ENCODE assay signal across 28 cellular contexts in the genomic region with DNA sequence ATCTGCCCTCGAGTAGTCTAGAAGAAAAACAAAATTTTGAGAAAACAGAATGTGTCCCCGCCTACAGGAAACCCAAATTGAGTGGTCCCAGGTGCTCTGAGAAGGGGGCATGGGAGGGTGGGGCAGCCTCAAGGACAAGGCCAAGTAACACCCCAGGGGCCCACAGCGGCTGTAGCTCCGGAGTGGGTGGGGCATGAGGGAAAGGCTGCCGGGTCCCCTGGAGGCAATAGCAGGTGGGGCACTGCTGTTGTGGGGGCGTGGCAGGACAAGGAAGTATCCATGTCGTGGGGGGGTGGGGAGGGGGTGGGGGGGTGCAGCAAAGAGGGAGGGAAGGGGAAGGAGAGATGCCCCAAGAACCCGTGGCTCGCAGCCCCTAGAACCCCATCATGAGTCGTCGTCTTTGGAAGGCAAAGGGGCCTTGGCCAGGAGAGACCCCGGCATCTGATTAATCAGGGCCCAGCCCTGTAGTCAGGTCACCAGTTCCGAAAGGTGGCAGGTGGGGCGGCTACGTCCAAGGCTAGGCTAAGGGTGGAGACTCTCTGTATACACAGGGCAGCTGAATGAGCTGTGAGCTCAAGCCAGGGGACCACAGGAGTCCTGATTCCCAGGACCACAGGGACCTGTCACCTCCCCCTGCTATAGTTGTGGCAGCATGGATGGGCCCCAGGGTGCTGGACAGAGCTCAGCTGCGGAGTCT. TPM values are rescaled to one million over a fixed set of nuclear protein-coding genes. Genes with fewer than 3 reads are reported as not detected.
"Had no signal": no experiment of that assay in that cellular context is flagged by ENCODE, and none has a peak within 500 bp of the region (broad histone marks: within the 10 kb centered on the region; RNA-seq: fewer than 3 reads in every experiment).

No MANE protein-coding gene starts in this region.

- H3K9me3 ChIP-seq: ascending aorta, body of pancreas, SJCRH30, SK-N-SH had no signal

- H3K4me1 ChIP-seq: ascending aorta had no signal

- H3K27me3 ChIP-seq: ascending aorta, body of pancreas, SJCRH30 had no signal

- FAIRE-seq: bronchial epithelial cell had no signal

- DNase-seq: activated B cell treated with CpG ODN at 0.5 μM for 24 hours; activated CD4-positive, alpha-beta T cell treated with anti-CD3 and anti-CD28 coated beads for 1 hour; activated CD4-positive, alpha-beta T cell treated with anti-CD3 and anti-CD28 coated beads, Interleukin-2, amount 10 ng/mL, durations not matched to agents 24 days and 14 days; activated CD4-positive, alpha-beta T cell treated with anti-CD3 and anti-CD28 coated beads, Interleukin-2, amount 50 U/mL, for 48 hours; activated CD8-positive, alpha-beta memory T cell treated with anti-CD3 and anti-CD28 coated beads, Interleukin-2, amount 10 ng/mL, durations not matched to agents 7 days and 5 days; activated effector memory CD4-positive, alpha-beta T cell treated with Interleukin-2 at 50 U/mL for 16 hours; activated naive CD4-positive, alpha-beta T cell; activated T-cell treated with anti-CD3 and anti-CD28 coated beads, Interleukin-2, amount 50 U/mL, for 24 hours; body of pancreas; KG1; NCI-H1092 treated with DMSO at 0.1 percent for 48 hours; NCI-H1417 treated with DMSO at 0.1 percent for 48 hours; NCI-H1694 treated with DMSO at 0.1 percent for 48 hours; NCI-H2029 treated with DMSO at 0.1 percent for 48 hours; NCI-H345; NCI-H510A; NCI-H69; NK-92 treated with Interleukin-12 subunit alpha and Interleukin-12 subunit beta, amount 100 ng/mL, for 24 hours; OCI-M1; Right ventricle myocardium superior; RPMI8226; SK-N-SH had no signal

- H3K4me3 ChIP-seq: ascending aorta, body of pancreas, SJCRH30 had no signal

- H3K4me2 ChIP-seq: SK-N-SH had no signal

- H3K9ac ChIP-seq: SK-N-SH had no signal

- H3K9me2 ChIP-seq: SK-N-SH had no signal

- ATAC-seq: activated CD8-positive, alpha-beta memory T cell treated with anti-CD3 and anti-CD28 coated beads, Interleukin-2, amount 10 ng/mL, durations not matched to agents 7 days and 5 days; body of pancreas; Panc1 had no signal

- H3K27ac ChIP-seq: ascending aorta, body of pancreas, SJCRH30 had no signal

RNA-seq across cellular contexts. Expression of a gene that starts 48.0 kb away (rescaled TPM):
- total RNA-seq: activated CD4-positive, alpha-beta T cell treated with anti-CD3 and anti-CD28 coated beads, Interleukin-2, amount 10 ng/mL, durations not matched to agents 24 days and 14 days; activated T-helper 1 cell treated with anti-CD3 and anti-CD28 coated beads, Interleukin-12 subunit alpha, Interleukin-12 subunit beta, Interleukin-2, Interleukin-4 antibody, amounts not matched to agents 30 ng/mL and 10 ng/mL and 1 ng/mL, durations not matched to agents 14 hours and 24 hours and 36 hours; bronchial epithelial cell; MCF 10A; SJCRH30 had no signal
- polyA plus RNA-seq: SK-N-SH had no signal

RNA-seq across cellular contexts. Expression of a gene that starts 59.4 kb away (rescaled TPM):
- total RNA-seq: activated B cell treated with CpG ODN at 0.5 μM for 24 hours; activated CD8-positive, alpha-beta memory T cell treated with anti-CD3 and anti-CD28 coated beads, Interleukin-2, amount 10 ng/mL, durations not matched to agents 7 days and 5 days; activated T-helper 1 cell treated with anti-CD3 and anti-CD28 coated beads, Interleukin-12 subunit alpha, Interleukin-12 subunit beta, Interleukin-2, Interleukin-4 antibody, amounts not matched to agents 30 ng/mL and 10 ng/mL and 1 ng/mL, durations not matched to agents 14 hours and 24 hours and 36 hours had no signal
